8 cellular contexts compared by ENCODE assay signal in the genomic region with DNA sequence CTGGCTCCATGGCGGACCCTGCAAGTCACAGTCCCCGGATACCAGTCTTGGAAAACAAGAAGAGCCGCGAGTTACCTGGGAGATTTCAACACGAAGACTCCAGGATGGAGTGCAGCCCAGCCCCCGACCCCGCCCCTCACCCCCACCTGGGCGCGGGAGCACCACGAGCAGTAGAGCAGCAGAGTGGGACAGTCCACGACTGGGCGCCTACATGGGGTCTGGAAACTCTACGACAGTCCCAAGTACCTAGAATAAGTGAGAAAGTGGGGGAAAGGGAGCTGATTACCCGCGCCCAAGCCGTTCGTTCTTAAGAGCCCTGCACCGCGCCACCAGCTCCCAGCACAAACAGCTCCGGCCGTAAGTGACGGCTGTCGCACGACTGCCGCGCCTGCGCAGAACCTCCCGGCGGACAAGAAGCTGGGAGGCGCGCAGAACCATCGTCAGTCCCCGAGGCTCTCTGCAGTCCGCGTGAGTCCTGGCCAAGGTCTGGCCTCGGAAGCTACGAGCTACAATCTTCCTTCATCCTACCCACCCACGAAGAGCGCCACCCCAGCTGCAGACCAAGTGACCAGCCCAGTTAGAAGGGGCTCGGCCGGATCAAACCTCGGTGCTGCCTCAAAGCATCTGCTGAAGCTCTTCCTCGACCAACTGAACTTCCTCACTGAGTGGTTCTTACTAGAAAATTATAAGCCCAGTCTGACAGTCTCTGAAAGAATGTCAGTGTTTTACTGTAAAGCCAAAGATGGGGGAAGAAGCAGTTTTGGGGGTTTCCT. TPM values are rescaled to one million over a fixed set of nuclear protein-coding genes. Genes with fewer than 3 reads are reported as not detected.
DNase-seq lines count a peak whose midpoint lies in the region; ATAC-seq and TF ChIP-seq lines count a peak whose summit lies in the region.

A gene (minus strand): TSS at position 359 of the 773 bp plus-strand sequence. CDS start 349 bp downstream, at position 10.

- H3K9me3 ChIP-seq in right atrium auricular region (no peaks in the 10 kb centered on the region), psoas muscle (no peaks in the 10 kb centered on the region)

- H3K36me3 ChIP-seq in right atrium auricular region (no peaks in the 10 kb centered on the region), psoas muscle (ENCODE audit: insufficient read depth in 1 of 2, low read depth in 1 of 2) (peaks cover 0 to 17% of the 10 kb centered on the region in 2 donors), urinary bladder (ENCODE audit: insufficient read depth) (peaks cover 2% of the 10 kb centered on the region)

- TF ChIP-seq CTCF in right atrium auricular region (IDR thresholded peaks at IDR 0.05) (peak in 1 of 2 donors; percentile 45), psoas muscle (IDR thresholded peaks at IDR 0.05) (no peak)

- H3K27ac ChIP-seq in angular gyrus (ENCODE audit: low read depth, low read length) = peak within 1 kb of the TSS; percentile 18
- peak within 1 kb of the TSS; percentile 87 to 88 for H3K27ac ChIP-seq in right atrium auricular region
- peak within 1 kb of the TSS; percentile 84 for H3K27ac ChIP-seq in psoas muscle
- peak within 1 kb of the TSS; percentile 58 for H3K27ac ChIP-seq in urinary bladder (ENCODE audit: low read depth)

- H3K4me1 ChIP-seq in right atrium auricular region (peaks cover 0 to 15% of the 10 kb centered on the region in 2 donors), psoas muscle (peaks cover 6% of the 10 kb centered on the region), urinary bladder (ENCODE audit: insufficient read depth) (no peaks in the 10 kb centered on the region)

- H3K4me3 ChIP-seq in right atrium auricular region (peak within 1 kb of the TSS; percentile 87 to 96), psoas muscle (peak within 1 kb of the TSS; percentile 88), urinary bladder (ENCODE audit: low read depth, low read length) (peak within 1 kb of the TSS; percentile 92)

- no peaks in the 10 kb centered on the region for H3K27me3 ChIP-seq in right atrium auricular region
- H3K27me3 ChIP-seq in psoas muscle (ENCODE audit: insufficient read depth in 3 of 3, low read length in 2 of 3) = no peaks in the 10 kb centered on the region

- TF ChIP-seq POLR2A in GM18505 (IDR thresholded peaks at IDR 0.05; ENCODE audit: borderline replicate concordance, extremely low read depth, insufficient read depth, insufficient read length) = peak; percentile 99

- ATAC-seq in GM18505 (IDR thresholded peaks at IDR 0.05; ENCODE audit: unreplicated experiment) (peak; percentile 90), HG02970 (IDR thresholded peaks at IDR 0.05; ENCODE audit: low FRiP score, unreplicated experiment) (peak; percentile 91), psoas muscle (peak; percentile 97 to 99 (median 98))

- DNase-seq in NCI-H1930 (lab: John Stamatoyannopoulos, UW) = peak; percentile 89 to 92
- peak; percentile 90 for DNase-seq in right atrium auricular region (ENCODE audit: low spot score)
- peak; percentile 93 to 97 for DNase-seq in psoas muscle

- intact Hi-C loops in T-helper 2 cell treated with Interferon-gamma antibody and Interleukin-4, amounts not matched to agents 100 ng/mL and 5 ng/mL, for 36 hours (cut with micrococcal nuclease) = loop anchor here (1.0 kb wide), 3 partner anchors 24 to 318 kb away; a partner anchor contains a TSS
- intact Hi-C loops in psoas muscle (cut with DNase I) = no loop called here

- WGBS in psoas muscle, 3 donors = 0 to 1% (median 1%) methylated on average over 35 to 43 of the region's 43 CpGs
- WGBS in urinary bladder = under 1% methylated on average over 43 of the region's 43 CpGs

RNA-seq across cellular contexts. Expression of the gene that starts here (rescaled TPM):
- total RNA-seq in T-helper 2 cell treated with Interferon-gamma antibody and Interleukin-4, amounts not matched to agents 100 ng/mL and 5 ng/mL, for 36 hours = 61.9 and 65.5 TPM in 2 replicates
- total RNA-seq in right atrium auricular region (10 to 100 TPM; 40.8 to 49.8 TPM), psoas muscle (10 to 100 TPM; 28.6 to 44.4 (median 34.2) TPM), urinary bladder (59.8 TPM)
- polyA plus RNA-seq in psoas muscle (10 to 100 TPM; 30.2 to 76.9 (median 60.5) TPM), urinary bladder (77.1 TPM)

Comparison
In these comparisons a context has a peak if more than half of its experiments do, and no peak if none do; other contexts are left out.
1. Peak in every context shown above with its lines: DNase-seq, ATAC-seq, H3K4me3 ChIP-seq and H3K27ac ChIP-seq.
2. H3K27ac ChIP-seq: peak in every context shown above with its lines; median percentile 88 in right atrium auricular region; 84 in psoas muscle; 58 in urinary bladder; 18 in angular gyrus.